18 cellular contexts compared by ENCODE assay signal in genomic region chr1:28450561-28450960, GRCh38. TPM values are rescaled to one million over a fixed set of nuclear protein-coding genes. Genes with fewer than 3 reads are reported as not detected.
DNase-seq lines count a peak whose midpoint lies in the region; ATAC-seq and TF ChIP-seq lines count a peak whose summit lies in the region.
"Had no signal": no experiment of that assay in that cellular context is flagged by ENCODE, and none has a peak within 500 bp of the region (broad histone marks: within the 10 kb centered on the region; RNA-seq: fewer than 3 reads in every experiment).

No MANE protein-coding gene starts in this region.

- H3K4me1 ChIP-seq in KMS-11 (ENCODE audit: low read depth, poor library complexity, severe bottlenecking), result peaks cover 32% of the 10 kb centered on the region
- H3K4me1 ChIP-seq: Caco-2 had no signal

- H3K36me3 ChIP-seq in KMS-11 (ENCODE audit: insufficient read depth), result no peaks in the 10 kb centered on the region

- H3K4me1 Mint-ChIP-seq in activated CD8-positive, alpha-beta T cell treated with anti-CD3 and anti-CD28 coated beads, Interleukin-2, amount 10 ng/mL, durations not matched to agents 7 days and 5 days (ENCODE audit: low read depth), result peaks cover 30% of the 10 kb centered on the region
- peaks cover 13 to 21% of the 10 kb centered on the region in 2 donors for H3K4me1 Mint-ChIP-seq in stimulated activated naive B cell treated with anti-CD40 and anti-IgM and Interleukin-4, amounts not matched to agents 10 μg/mL and 1 μg/mL and 100 μg/mL, for 72 hours

- H3K4me3 Mint-ChIP-seq in activated CD8-positive, alpha-beta T cell treated with anti-CD3 and anti-CD28 coated beads, Interleukin-2, amount 10 ng/mL, durations not matched to agents 7 days and 5 days, result no peak overlapping the region
- H3K4me3 Mint-ChIP-seq in stimulated activated naive B cell treated with anti-CD40 and anti-IgM and Interleukin-4, amounts not matched to agents 10 μg/mL and 1 μg/mL and 100 μg/mL, for 72 hours, result no peak overlapping the region
- H3K4me3 Mint-ChIP-seq: activated naive CD4-positive, alpha-beta T cell treated with anti-CD3 and anti-CD28 coated beads, Interleukin-2, amount 50 U/mL, for 24 hours had no signal

- H3K27me3 Mint-ChIP-seq in activated CD8-positive, alpha-beta T cell treated with anti-CD3 and anti-CD28 coated beads, Interleukin-2, amount 10 ng/mL, durations not matched to agents 7 days and 5 days (ENCODE audit: low read depth), result no peaks in the 10 kb centered on the region
- no peaks in the 10 kb centered on the region for H3K27me3 Mint-ChIP-seq in stimulated activated naive B cell treated with anti-CD40 and anti-IgM and Interleukin-4, amounts not matched to agents 10 μg/mL and 1 μg/mL and 100 μg/mL, for 72 hours
- H3K27me3 Mint-ChIP-seq: activated naive CD4-positive, alpha-beta T cell treated with anti-CD3 and anti-CD28 coated beads, Interleukin-2, amount 50 U/mL, for 24 hours had no signal

- POLR2A ChIA-PET in activated CD8-positive, alpha-beta T cell treated with anti-CD3 and anti-CD28 coated beads, Interleukin-2, amount 10 ng/mL, durations not matched to agents 7 days and 5 days (lab: Charles Lee), result interaction anchor here (1.8 kb wide), 1 partner anchor 56 kb away, joined by 8 read pairs; the partner anchor contains the start of gene RCC1

- H3K27ac ChIP-seq in KMS-11, result peak overlapping the region; percentile 41; the same call in 1 of the 2 replicates
- H3K27ac ChIP-seq: psoas muscle, stomach had no signal

- H3K79me2 ChIP-seq in KMS-11 (ENCODE audit: insufficient read depth, low read depth), result peaks cover 3% of the 10 kb centered on the region; the same call in 1 of the 2 replicates

- peak overlapping the region; percentile 77 for H3K27ac Mint-ChIP-seq in activated CD8-positive, alpha-beta T cell treated with anti-CD3 and anti-CD28 coated beads, Interleukin-2, amount 10 ng/mL, durations not matched to agents 7 days and 5 days
- H3K27ac Mint-ChIP-seq in stimulated activated naive B cell treated with anti-CD40 and anti-IgM and Interleukin-4, amounts not matched to agents 10 μg/mL and 1 μg/mL and 100 μg/mL, for 72 hours, result no peak overlapping the region

- H3K9ac ChIP-seq in KMS-11, result no peak overlapping the region

- H3K4me3 ChIP-seq in GM12865 (ENCODE audit: low read depth, low read length), result no peak overlapping the region
- H3K4me3 ChIP-seq in KMS-11 (IDR thresholded peaks at IDR 0.05; ENCODE audit: insufficient read depth, low read depth, low read length), result no peak overlapping the region
- H3K4me3 ChIP-seq: psoas muscle, stomach had no signal

- CTCF ChIA-PET in activated CD8-positive, alpha-beta T cell treated with anti-CD3 and anti-CD28 coated beads, Interleukin-2, amount 10 ng/mL, durations not matched to agents 7 days and 5 days (lab: Charles Lee), result interaction anchor here (0.6 to 1.5 kb wide), 4 partner anchors 14 to 202 kb away, joined by 3 to 5 read pairs (median 3); no protein-coding TSS in a partner anchor

- no peaks in the 10 kb centered on the region for H3K9me3 Mint-ChIP-seq in activated CD8-positive, alpha-beta T cell treated with anti-CD3 and anti-CD28 coated beads, Interleukin-2, amount 10 ng/mL, durations not matched to agents 7 days and 5 days (ENCODE audit: insufficient read depth)
- H3K9me3 Mint-ChIP-seq in stimulated activated naive B cell treated with anti-CD40 and anti-IgM and Interleukin-4, amounts not matched to agents 10 μg/mL and 1 μg/mL and 100 μg/mL, for 72 hours, result no peaks in the 10 kb centered on the region
- H3K9me3 Mint-ChIP-seq: activated naive CD4-positive, alpha-beta T cell treated with anti-CD3 and anti-CD28 coated beads, Interleukin-2, amount 50 U/mL, for 24 hours had no signal

- DNase-seq in GM12865 (ENCODE audit: low read depth), result peak; percentile 45
- peak; percentile 22 for DNase-seq in activated CD8-positive, alpha-beta T cell treated with anti-CD3 and anti-CD28 coated beads, Interleukin-2, amount 10 ng/mL, durations not matched to agents 7 days and 5 days
- no peak for DNase-seq in left colon
- no peak for DNase-seq in OCI-M1 (lab: John Stamatoyannopoulos, UW)
- no peak for DNase-seq in kidney tubule cell (ENCODE audit: low spot score)
- DNase-seq in stimulated activated naive B cell treated with anti-CD40 and anti-IgM and Interleukin-4, amounts not matched to agents 10 μg/mL and 1 μg/mL and 100 μg/mL, for 72 hours, result no peak
- DNase-seq: Caco-2; effector memory CD4-positive, alpha-beta T cell; glutamatergic neuron; NCI-H1417; NCI-H446 treated with DMSO at 0.1 percent for 48 hours; psoas muscle; small intestine; stimulated activated CD4-positive, alpha-beta T cell treated with anti-CD3 and anti-CD28 coated beads, Interleukin-4, amount 100 ng/mL, for 1 hour; stomach; trophoblast cell had no signal

- ATAC-seq in activated CD8-positive, alpha-beta T cell treated with anti-CD3 and anti-CD28 coated beads, Interleukin-2, amount 10 ng/mL, durations not matched to agents 7 days and 5 days, result peak; percentile 52
- peak; percentile 57 for ATAC-seq in left colon
- ATAC-seq in stimulated activated naive B cell treated with anti-CD40 and anti-IgM and Interleukin-4, amounts not matched to agents 10 μg/mL and 1 μg/mL and 100 μg/mL, for 72 hours (replicated peaks), result no peak
- ATAC-seq: psoas muscle had no signal

- H3K36me3 Mint-ChIP-seq in activated CD8-positive, alpha-beta T cell treated with anti-CD3 and anti-CD28 coated beads, Interleukin-2, amount 10 ng/mL, durations not matched to agents 7 days and 5 days (ENCODE audit: low read depth), result peaks cover 4% of the 10 kb centered on the region
- H3K36me3 Mint-ChIP-seq in stimulated activated naive B cell treated with anti-CD40 and anti-IgM and Interleukin-4, amounts not matched to agents 10 μg/mL and 1 μg/mL and 100 μg/mL, for 72 hours, result peaks cover 8 to 15% of the 10 kb centered on the region in 2 donors

- intact Hi-C loops in left colon (cut with DNase I, micrococcal nuclease), result no loop called here

- no peaks in the 10 kb centered on the region for H3K27me3 ChIP-seq in KMS-11 (ENCODE audit: insufficient read depth, low read depth)
- H3K27me3 ChIP-seq: stomach had no signal

- TF ChIP-seq CTCF in GM12865 (IDR thresholded peaks at IDR 0.05; ENCODE audit: insufficient read depth, low read depth, low read length, missing control alignments) (no peak), KMS-11 (conservative IDR thresholded peaks at IDR 0.05; ENCODE audit: low read depth, low read length) (no peak)

- H3K4me2 ChIP-seq in KMS-11, result peak overlapping the region; percentile 37

- H2AFZ ChIP-seq in KMS-11 (ENCODE audit: low read depth), result no peak overlapping the region

- no peaks in the 10 kb centered on the region for H4K20me1 ChIP-seq in KMS-11 (ENCODE audit: insufficient read depth)

RNA-seq across cellular contexts. Expression of gene RCC1, which starts 55.3 kb away (rescaled TPM):
- 10 to 100 TPM; 80.7 to 85.3 TPM for total RNA-seq in activated CD8-positive, alpha-beta T cell treated with anti-CD3 and anti-CD28 coated beads, Interleukin-2, amount 10 ng/mL, durations not matched to agents 7 days and 5 days
- total RNA-seq in left colon, result 10 to 100 TPM; 22.1 to 34.8 TPM

Comparison
In these comparisons a context has a peak if more than half of its experiments do, and no peak if none do; other contexts are left out.
1. DNase-seq: peak in GM12865 (single experiment) and activated CD8-positive, alpha-beta T cell treated with anti-CD3 and anti-CD28 coated beads, Interleukin-2, amount 10 ng/mL, durations not matched to agents 7 days and 5 days (single experiment); none in left colon (0 of 2), OCI-M1 (single experiment), kidney tubule cell (single experiment) and stimulated activated naive B cell treated with anti-CD40 and anti-IgM and Interleukin-4, amounts not matched to agents 10 μg/mL and 1 μg/mL and 100 μg/mL, for 72 hours (single experiment).
2. ATAC-seq: peak in activated CD8-positive, alpha-beta T cell treated with anti-CD3 and anti-CD28 coated beads, Interleukin-2, amount 10 ng/mL, durations not matched to agents 7 days and 5 days (single experiment) and left colon (single experiment); none in stimulated activated naive B cell treated with anti-CD40 and anti-IgM and Interleukin-4, amounts not matched to agents 10 μg/mL and 1 μg/mL and 100 μg/mL, for 72 hours (0 of 2).